ENCODE assay signal across 3 cellular contexts in the genomic region with DNA sequence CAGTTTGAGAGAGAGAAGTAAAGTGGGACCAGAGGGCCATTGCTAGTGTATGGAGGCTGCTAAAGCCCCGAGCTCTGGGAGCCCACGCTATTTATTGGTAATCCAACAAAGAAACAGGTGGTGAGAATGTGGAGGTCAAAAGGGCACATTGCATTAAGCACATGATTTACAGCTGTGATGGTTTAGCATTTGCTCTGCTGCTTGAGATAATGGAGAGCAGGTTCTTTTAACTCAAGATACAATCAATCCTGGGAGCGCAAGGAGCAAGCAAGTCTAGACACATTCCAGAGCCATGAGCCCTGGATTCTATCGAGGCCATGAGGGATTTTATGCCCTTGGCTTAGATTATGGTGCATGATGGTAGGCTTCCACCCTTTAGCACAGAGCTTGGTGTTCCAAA. TPM values are rescaled to one million over a fixed set of nuclear protein-coding genes. Genes with fewer than 3 reads are reported as not detected.
"Had no signal": no experiment of that assay in that cellular context is flagged by ENCODE, and none has a peak within 500 bp of the region (broad histone marks: within the 10 kb centered on the region; RNA-seq: fewer than 3 reads in every experiment).

No MANE protein-coding gene starts in this region.

RNA-seq across cellular contexts. Expression of a gene that starts 35.0 kb away (rescaled TPM):
- total RNA-seq: activated CD8-positive, alpha-beta T cell treated with anti-CD3 and anti-CD28 coated beads, Interleukin-2, amount 10 ng/mL, durations not matched to agents 7 days and 5 days; fibroblast of lung; osteocyte had no signal
- polyA plus RNA-seq: fibroblast of lung had no signal
